Comparison of ENCODE assay signal across 20 cellular contexts in genomic region chr5:80036621-80037020, GRCh38.
"Had no signal": no experiment of that assay in that cellular context is flagged by ENCODE, and none has a peak within 500 bp of the region (broad histone marks: within the 10 kb centered on the region; RNA-seq: fewer than 3 reads in every experiment).

No MANE protein-coding gene starts in this region.

- H3K27ac ChIP-seq: lower lobe of right lung, skin epidermis, tibial artery, VCaP had no signal

- H3K36me3 ChIP-seq: lower lobe of right lung, tibial artery had no signal

- DNase-seq: activated CD4-positive, alpha-beta T cell treated with anti-CD3 and anti-CD28 coated beads, Interleukin-2, amount 50 U/mL, for 1 hour; activated CD4-positive, CD25-positive, alpha-beta regulatory T cell treated with anti-CD3 and anti-CD28 coated beads, Interleukin-2, amount 50 U/mL, for 72 hours; activated CD8-positive, alpha-beta T cell treated with anti-CD3 and anti-CD28 coated beads, Interleukin-2, amount 10 ng/mL, durations not matched to agents 7 days and 5 days; activated T-cell treated with anti-CD3 and anti-CD28 coated beads, Interleukin-2, amount 50 U/mL, for 1 hour; aorta; central memory CD4-positive, alpha-beta T cell; dermis blood vessel endothelial cell; effector memory CD4-positive, alpha-beta T cell; foreskin melanocyte; islet precursor cell; left colon; lower lobe of right lung; mesendoderm; mucosa of descending colon; occipital lobe; stimulated activated CD4-positive, alpha-beta T cell treated with anti-CD3 and anti-CD28 coated beads, Interleukin-1b, Interleukin-23, amount 100 ng/mL, for 48 hours; tibial artery had no signal

- ATAC-seq: activated CD8-positive, alpha-beta T cell treated with anti-CD3 and anti-CD28 coated beads, Interleukin-2, amount 10 ng/mL, durations not matched to agents 7 days and 5 days; esophagus mucosa; left colon; lower lobe of right lung; mucosa of descending colon had no signal

- H3K9me3 ChIP-seq: lower lobe of right lung, mucosa of descending colon, tibial artery had no signal

- H3K4me3 ChIP-seq: lower lobe of right lung, mucosa of descending colon, skin epidermis, tibial artery had no signal

- H3K4me1 ChIP-seq: lower lobe of right lung had no signal
